In genomic region chr1:25361901-25362300, GRCh38 we compare ENCODE assay signal across 16 cellular contexts. TPM values are rescaled to one million over a fixed set of nuclear protein-coding genes. Genes with fewer than 3 reads are reported as not detected.
DNase-seq lines count a peak whose midpoint lies in the region; ATAC-seq and TF ChIP-seq lines count a peak whose summit lies in the region.
"Had no signal": no experiment of that assay in that cellular context is flagged by ENCODE, and none has a peak within 500 bp of the region (broad histone marks: within the 10 kb centered on the region; RNA-seq: fewer than 3 reads in every experiment).

No MANE protein-coding gene starts in this region.

- H3K4me1 ChIP-seq in OCI-LY7 (ENCODE audit: insufficient read depth, low read length, poor library complexity, severe bottlenecking) = no peaks in the 10 kb centered on the region
- no peaks in the 10 kb centered on the region for H3K4me1 ChIP-seq in endodermal cell (ENCODE audit: control insufficient read depth, insufficient read depth, low read length)
- no peaks in the 10 kb centered on the region for H3K4me1 ChIP-seq in smooth muscle cell (ENCODE audit: low read depth)

- POLR2A ChIA-PET in OCI-LY7 (lab: Charles Lee) = no interaction called here

- H3K36me3 ChIP-seq in OCI-LY7 (ENCODE audit: insufficient read depth, low read length) = peaks cover 45% of the 10 kb centered on the region
- peaks cover 41% of the 10 kb centered on the region for H3K36me3 ChIP-seq in endodermal cell (ENCODE audit: control insufficient read depth, insufficient read depth, low read length)
- H3K36me3 ChIP-seq in smooth muscle cell (ENCODE audit: low read depth) = no peaks in the 10 kb centered on the region

- DNase-seq in activated naive CD8-positive, alpha-beta T cell treated with anti-CD3 and anti-CD28 coated beads, Interleukin-2, amount 50 U/mL, for 24 hours = no peak
- DNase-seq in OCI-LY7 (ENCODE audit: low spot score) (no peak), endodermal cell (no peak), smooth muscle cell (lab: John Stamatoyannopoulos, UW; ENCODE audit: unreplicated experiment) (no peak), epidermal melanocyte (ENCODE audit: insufficient read length, low spot score) (no peak), NCI-H524 treated with DMSO at 0.1 percent for 48 hours (lab: John Stamatoyannopoulos, UW) (no peak), medulla oblongata (ENCODE audit: extremely low spot score) (no peak)
- DNase-seq: DMS53; H7; NCI-H1417 treated with DMSO at 0.1 percent for 48 hours; NCI-H345; retina; stimulated activated naive CD4-positive, alpha-beta T cell had no signal

- no peak overlapping the region for H3K4me3 Mint-ChIP-seq in activated naive CD8-positive, alpha-beta T cell
- no peak overlapping the region for H3K4me3 Mint-ChIP-seq in activated naive CD8-positive, alpha-beta T cell treated with anti-CD3 and anti-CD28 coated beads, Interleukin-2, amount 50 U/mL, for 24 hours
- H3K4me3 Mint-ChIP-seq in endodermal cell = no peak overlapping the region

- H3K9ac ChIP-seq in endodermal cell (ENCODE audit: extremely low read depth, low read length, poor library complexity, severe bottlenecking) (no peak overlapping the region), smooth muscle cell (ENCODE audit: low read depth) (no peak overlapping the region)
- H3K9ac ChIP-seq: KMS-11 had no signal

- CTCF ChIA-PET in OCI-LY7 (lab: Charles Lee; ENCODE audit: unreplicated experiment) = no interaction called here

- no peak overlapping the region for H3K27ac ChIP-seq in OCI-LY7 (ENCODE audit: low read depth, low read length, poor library complexity, severe bottlenecking)
- no peak overlapping the region for H3K27ac ChIP-seq in endodermal cell (ENCODE audit: low read depth, low read length)
- H3K27ac ChIP-seq in smooth muscle cell (ENCODE audit: low read depth) = peak overlapping the region; percentile 43
- H3K27ac ChIP-seq: epithelial cell of prostate, KMS-11 had no signal

- no peak for ATAC-seq in activated naive CD8-positive, alpha-beta T cell treated with anti-CD3 and anti-CD28 coated beads, Interleukin-2, amount 50 U/mL, for 24 hours

- BruUV-seq in OCI-LY7 (replicated peaks; lab: Mats Ljungman, UMichigan) = TSS peak; percentile 66

- no peaks in the 10 kb centered on the region for H4K20me1 ChIP-seq in OCI-LY7 (ENCODE audit: insufficient read depth, low read length)
- no peaks in the 10 kb centered on the region for H4K20me1 ChIP-seq in smooth muscle cell (ENCODE audit: low read depth)

- no peaks in the 10 kb centered on the region for H3K9me3 Mint-ChIP-seq in activated naive CD8-positive, alpha-beta T cell (ENCODE audit: low read depth)
- no peaks in the 10 kb centered on the region for H3K9me3 Mint-ChIP-seq in activated naive CD8-positive, alpha-beta T cell treated with anti-CD3 and anti-CD28 coated beads, Interleukin-2, amount 50 U/mL, for 24 hours
- no peaks in the 10 kb centered on the region for H3K9me3 Mint-ChIP-seq in endodermal cell

- H3K4me3 ChIP-seq in OCI-LY7 (ENCODE audit: low read depth, low read length, poor library complexity, severe bottlenecking) (no peak overlapping the region), endodermal cell (ENCODE audit: low read length) (no peak overlapping the region), smooth muscle cell (no peak overlapping the region)

- H3F3A ChIP-seq in smooth muscle cell (ENCODE audit: low read depth) = peaks cover 5% of the 10 kb centered on the region

- intact Hi-C loops in OCI-LY7 (cut with micrococcal nuclease; ENCODE audit: unreplicated experiment) = no loop called here

- no peaks in the 10 kb centered on the region for H3K27me3 Mint-ChIP-seq in activated naive CD8-positive, alpha-beta T cell
- no peaks in the 10 kb centered on the region for H3K27me3 Mint-ChIP-seq in activated naive CD8-positive, alpha-beta T cell treated with anti-CD3 and anti-CD28 coated beads, Interleukin-2, amount 50 U/mL, for 24 hours
- H3K27me3 Mint-ChIP-seq in endodermal cell (ENCODE audit: insufficient read depth) = no peaks in the 10 kb centered on the region

- no peaks in the 10 kb centered on the region for H3K9me3 ChIP-seq in OCI-LY7 (ENCODE audit: low read length)
- no peaks in the 10 kb centered on the region for H3K9me3 ChIP-seq in endodermal cell (ENCODE audit: control insufficient read depth, low read length)
- no peaks in the 10 kb centered on the region for H3K9me3 ChIP-seq in smooth muscle cell (replicated peaks; ENCODE audit: low read depth)

- WGBS in endodermal cell (ENCODE audit: insufficient coverage in 1 of 2, insufficient read length in 1 of 2), 2 experiments = 86 to 90% methylated on average over 2 of the region's 2 CpGs
- 40% methylated on average over 2 of the region's 2 CpGs for WGBS in smooth muscle cell (ENCODE audit: low lambda C conversion rate)

- peak overlapping the region; percentile 91 for H3K27ac Mint-ChIP-seq in activated naive CD8-positive, alpha-beta T cell
- H3K27ac Mint-ChIP-seq in activated naive CD8-positive, alpha-beta T cell treated with anti-CD3 and anti-CD28 coated beads, Interleukin-2, amount 50 U/mL, for 24 hours = no peak overlapping the region
- H3K27ac Mint-ChIP-seq in endodermal cell = peak overlapping the region; percentile 27

- no peak overlapping the region for H2AFZ ChIP-seq in OCI-LY7 (ENCODE audit: low read length)
- H2AFZ ChIP-seq in smooth muscle cell (ENCODE audit: low read depth) = no peak overlapping the region

- H3K36me3 Mint-ChIP-seq in activated naive CD8-positive, alpha-beta T cell = peaks cover 3% of the 10 kb centered on the region
- H3K36me3 Mint-ChIP-seq in activated naive CD8-positive, alpha-beta T cell treated with anti-CD3 and anti-CD28 coated beads, Interleukin-2, amount 50 U/mL, for 24 hours (ENCODE audit: low read depth) = peaks cover 27% of the 10 kb centered on the region
- H3K36me3 Mint-ChIP-seq in endodermal cell (ENCODE audit: low read depth) = peaks cover 39% of the 10 kb centered on the region

- H3K4me2 ChIP-seq in OCI-LY7 (ENCODE audit: low read length) = no peak overlapping the region
- H3K4me2 ChIP-seq in smooth muscle cell = no peak overlapping the region
- H3K4me2 ChIP-seq: KMS-11 had no signal

- no peaks in the 10 kb centered on the region for H3K79me2 ChIP-seq in OCI-LY7 (ENCODE audit: insufficient read depth, low read depth, low read length)
- no peaks in the 10 kb centered on the region for H3K79me2 ChIP-seq in smooth muscle cell (ENCODE audit: low read depth)

- H3K4me1 Mint-ChIP-seq in activated naive CD8-positive, alpha-beta T cell (ENCODE audit: low read depth) = peaks cover 20% of the 10 kb centered on the region
- peaks cover 19% of the 10 kb centered on the region for H3K4me1 Mint-ChIP-seq in activated naive CD8-positive, alpha-beta T cell treated with anti-CD3 and anti-CD28 coated beads, Interleukin-2, amount 50 U/mL, for 24 hours
- no peaks in the 10 kb centered on the region for H3K4me1 Mint-ChIP-seq in endodermal cell

- no peaks in the 10 kb centered on the region for H3K9me2 ChIP-seq in OCI-LY7 (ENCODE audit: insufficient read depth, low read length)

- H3K27me3 ChIP-seq in endodermal cell (ENCODE audit: control insufficient read depth, insufficient read depth, low read length, poor library complexity, severe bottlenecking) (no peaks in the 10 kb centered on the region), smooth muscle cell (ENCODE audit: low read depth) (no peaks in the 10 kb centered on the region)

- TF ChIP-seq CTCF in OCI-LY7 (conservative IDR thresholded peaks at IDR 0.05; ENCODE audit: low read length) = no peak
- no peak for TF ChIP-seq CTCF in endodermal cell (conservative IDR thresholded peaks at IDR 0.05)
- TF ChIP-seq CTCF in smooth muscle cell (IDR thresholded peaks at IDR 0.05; ENCODE audit: borderline replicate concordance, insufficient read depth, poor library complexity, severe bottlenecking) = no peak

RNA-seq across cellular contexts. Expression of gene TMEM50A, which starts 23.8 kb away (rescaled TPM):
- 56.2 and 68.4 TPM in 2 replicates for total RNA-seq in OCI-LY7 (2014; rRNA removed; shearing (Covaris generic))
- 62.9 and 70.7 TPM in 2 replicates for total RNA-seq in OCI-LY7 (2022)
- total RNA-seq in endodermal cell = 10 to 100 TPM; 95.8 to 99.3 TPM
- 100 TPM for polyA plus RNA-seq in endodermal cell (2013, experiment 1 of 2)
- polyA plus RNA-seq in endodermal cell (2013, experiment 2 of 2) = 98.3 TPM
- total RNA-seq in smooth muscle cell = 102 and 133 TPM in 2 replicates
- polyA plus RNA-seq in smooth muscle cell = 156 and 162 TPM in 2 replicates

RNA-seq across cellular contexts. Expression of gene RHCE, which starts 58.7 kb away (rescaled TPM):
- total RNA-seq in OCI-LY7 (2014; rRNA removed; shearing (Covaris generic)) = 0.21 and 0.63 TPM in 2 replicates
- total RNA-seq in OCI-LY7 (2022) (not detected in 2 replicates), endodermal cell (under 1 TPM; 0.33 to 0.40 TPM), smooth muscle cell (0.45 and 3.8 TPM in 2 replicates)
- 0.43 TPM for polyA plus RNA-seq in endodermal cell (2013, experiment 1 of 2)
- polyA plus RNA-seq in endodermal cell (2013, experiment 2 of 2) = 0.83 TPM
- 3.8 and 4.9 TPM in 2 replicates for polyA plus RNA-seq in smooth muscle cell
